21 cellular contexts compared by ENCODE assay signal in genomic region chr5:72921886-72922285, GRCh38.
"Had no signal": no experiment of that assay in that cellular context is flagged by ENCODE, and none has a peak within 500 bp of the region (broad histone marks: within the 10 kb centered on the region; RNA-seq: fewer than 3 reads in every experiment).

No MANE protein-coding gene starts in this region.

- H3K4me1 ChIP-seq: pancreas, testis, vagina had no signal

- H3K36me3 ChIP-seq: heart left ventricle, pancreas, vagina had no signal

- H3K27me3 ChIP-seq: heart left ventricle, pancreas, testis, vagina had no signal

- H3K9me3 ChIP-seq: heart left ventricle, pancreas, testis, vagina had no signal

- H3K4me2 ChIP-seq: smooth muscle cell had no signal

- H3K27ac ChIP-seq: coronary artery, epithelial cell of prostate, heart left ventricle, pancreas, testis, vagina had no signal

- H3K4me3 Mint-ChIP-seq: activated CD4-positive, alpha-beta memory T cell treated with anti-CD3 and anti-CD28 coated beads for 36 hours; activated naive CD8-positive, alpha-beta T cell treated with anti-CD3 and anti-CD28 coated beads for 36 hours; central memory CD8-positive, alpha-beta T cell; endodermal cell; nephron progenitor cell; stimulated activated naive B cell treated with anti-CD40 and anti-IgM and Interleukin-4, amounts not matched to agents 10 μg/mL and 1 μg/mL and 100 μg/mL, for 72 hours had no signal

- H3K36me3 Mint-ChIP-seq: activated CD4-positive, alpha-beta memory T cell treated with anti-CD3 and anti-CD28 coated beads for 36 hours; activated naive CD8-positive, alpha-beta T cell treated with anti-CD3 and anti-CD28 coated beads for 36 hours had no signal

- H3K4me1 Mint-ChIP-seq: activated naive CD8-positive, alpha-beta T cell treated with anti-CD3 and anti-CD28 coated beads for 36 hours; central memory CD8-positive, alpha-beta T cell; endodermal cell; nephron progenitor cell; stimulated activated naive B cell treated with anti-CD40 and anti-IgM and Interleukin-4, amounts not matched to agents 10 μg/mL and 1 μg/mL and 100 μg/mL, for 72 hours had no signal

- H3K4me3 ChIP-seq: coronary artery, heart left ventricle, pancreas, smooth muscle cell, testis, vagina had no signal

- ATAC-seq: heart left ventricle; left cardiac atrium; sciatic nerve; stimulated activated naive B cell treated with anti-CD40 and anti-IgM and Interleukin-4, amounts not matched to agents 10 μg/mL and 1 μg/mL and 100 μg/mL, for 72 hours had no signal

- DNase-seq: activated CD4-positive, alpha-beta memory T cell treated with anti-CD3 and anti-CD28 coated beads for 36 hours; activated CD4-positive, alpha-beta T cell treated with anti-CD3 and anti-CD28 coated beads for 48 hours; activated naive CD4-positive, alpha-beta T cell treated with Interleukin-2 at 50 U/mL for 16 hours; activated naive CD8-positive, alpha-beta T cell treated with anti-CD3 and anti-CD28 coated beads for 36 hours; activated T-cell treated with anti-CD3 and anti-CD28 coated beads, Interleukin-2, amount 50 U/mL, for 48 hours; endodermal cell; heart left ventricle; islet precursor cell; left cardiac atrium; nephron progenitor cell; pancreas; stimulated activated CD4-positive, alpha-beta T cell treated with anti-CD3 and anti-CD28 coated beads, Interleukin-15, amount 100 ng/mL, for 24 hours; stimulated activated naive B cell treated with anti-CD40 and anti-IgM and Interleukin-4, amounts not matched to agents 10 μg/mL and 1 μg/mL and 100 μg/mL, for 72 hours; T-helper 9 cell; testis had no signal

- H3K27ac Mint-ChIP-seq: activated CD4-positive, alpha-beta memory T cell treated with anti-CD3 and anti-CD28 coated beads for 36 hours; activated naive CD8-positive, alpha-beta T cell treated with anti-CD3 and anti-CD28 coated beads for 36 hours; endodermal cell; nephron progenitor cell; stimulated activated naive B cell treated with anti-CD40 and anti-IgM and Interleukin-4, amounts not matched to agents 10 μg/mL and 1 μg/mL and 100 μg/mL, for 72 hours had no signal

- H3K9me3 Mint-ChIP-seq: activated CD4-positive, alpha-beta memory T cell treated with anti-CD3 and anti-CD28 coated beads for 36 hours; activated naive CD8-positive, alpha-beta T cell treated with anti-CD3 and anti-CD28 coated beads for 36 hours; central memory CD8-positive, alpha-beta T cell had no signal
